Comparison of ENCODE assay signal across 1 cellular context in genomic region chr2:208595386-208596275, GRCh38.
TF ChIP-seq lines count a peak whose summit lies in the region.

No MANE protein-coding gene starts in this region.

TF ChIP-seq in H1, 55 proteins besides CTCF, POLR2A, EP300 and RAD21 (continued from another document):
- TF ChIP-seq, protein P1, sequence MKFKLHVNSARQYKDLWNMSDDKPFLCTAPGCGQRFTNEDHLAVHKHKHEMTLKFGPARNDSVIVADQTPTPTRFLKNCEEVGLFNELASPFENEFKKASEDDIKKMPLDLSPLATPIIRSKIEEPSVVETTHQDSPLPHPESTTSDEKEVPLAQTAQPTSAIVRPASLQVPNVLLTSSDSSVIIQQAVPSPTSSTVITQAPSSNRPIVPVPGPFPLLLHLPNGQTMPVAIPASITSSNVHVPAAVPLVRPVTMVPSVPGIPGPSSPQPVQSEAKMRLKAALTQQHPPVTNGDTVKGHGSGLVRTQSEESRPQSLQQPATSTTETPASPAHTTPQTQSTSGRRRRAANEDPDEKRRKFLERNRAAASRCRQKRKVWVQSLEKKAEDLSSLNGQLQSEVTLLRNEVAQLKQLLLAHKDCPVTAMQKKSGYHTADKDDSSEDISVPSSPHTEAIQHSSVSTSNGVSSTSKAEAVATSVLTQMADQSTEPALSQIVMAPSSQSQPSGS (IDR thresholded peaks at IDR 0.05; ENCODE audit: low read length) = no peak
- TF ChIP-seq SIN3A (conservative IDR thresholded peaks at IDR 0.05 in 1 of 2, IDR thresholded peaks at IDR 0.05 in 1 of 2; ENCODE audit: low read depth in 1 of 2, low read length in 2 of 2) (no peak), CBX5 (IDR thresholded peaks at IDR 0.05; ENCODE audit: low read depth, low read length) (no peak), RXRA (IDR thresholded peaks at IDR 0.05; ENCODE audit: insufficient read depth, low read depth, low read length) (no peak), PHF8 (conservative IDR thresholded peaks at IDR 0.05; ENCODE audit: low read depth, low read length) (no peak), NRF1 (IDR thresholded peaks at IDR 0.05; ENCODE audit: low read depth, low read length) (no peak), GABPA (IDR thresholded peaks at IDR 0.05; ENCODE audit: borderline replicate concordance, insufficient read depth, low read length) (no peak)
